ENCODE assay signal across 11 cellular contexts in genomic region chr14:30855345-30856037, GRCh38. TPM values are rescaled to one million over a fixed set of nuclear protein-coding genes. Genes with fewer than 3 reads are reported as not detected.
DNase-seq lines count a peak whose midpoint lies in the region; ATAC-seq lines count a peak whose summit lies in the region.
"Had no signal": no experiment of that assay in that cellular context is flagged by ENCODE, and none has a peak within 500 bp of the region (broad histone marks: within the 10 kb centered on the region; RNA-seq: fewer than 3 reads in every experiment).

No MANE protein-coding gene starts in this region.

- H3K27ac Mint-ChIP-seq in stimulated activated memory B cell treated with anti-CD40 and anti-IgM and Interleukin-4, amounts not matched to agents 10 μg/mL and 1 μg/mL and 100 μg/mL, for 72 hours, result peak overlapping the region; percentile 73

- H3K36me3 ChIP-seq in H7 (replicated peaks; ENCODE audit: control insufficient read depth, insufficient read depth, low read length), result no peaks in the 10 kb centered on the region

- no peaks in the 10 kb centered on the region for H3K36me3 Mint-ChIP-seq in stimulated activated memory B cell treated with anti-CD40 and anti-IgM and Interleukin-4, amounts not matched to agents 10 μg/mL and 1 μg/mL and 100 μg/mL, for 72 hours

- H3K27me3 ChIP-seq in H7 (ENCODE audit: control insufficient read depth, insufficient read depth, low read length), result no peaks in the 10 kb centered on the region

- H3K9me3 Mint-ChIP-seq in stimulated activated memory B cell treated with anti-CD40 and anti-IgM and Interleukin-4, amounts not matched to agents 10 μg/mL and 1 μg/mL and 100 μg/mL, for 72 hours, result no peaks in the 10 kb centered on the region

- H3K4me1 Mint-ChIP-seq in stimulated activated memory B cell treated with anti-CD40 and anti-IgM and Interleukin-4, amounts not matched to agents 10 μg/mL and 1 μg/mL and 100 μg/mL, for 72 hours, result peaks cover 33% of the 10 kb centered on the region

- peak; percentile 51 for ATAC-seq in GM21737 (IDR thresholded peaks at IDR 0.05; ENCODE audit: unreplicated experiment)
- peak; percentile 45 for ATAC-seq in HG03520 (IDR thresholded peaks at IDR 0.05; ENCODE audit: unreplicated experiment)
- peak; percentile 84 for ATAC-seq in stimulated activated memory B cell treated with anti-CD40 and anti-IgM and Interleukin-4, amounts not matched to agents 10 μg/mL and 1 μg/mL and 100 μg/mL, for 72 hours
- no peak for ATAC-seq in HG02884 (IDR thresholded peaks at IDR 0.05; ENCODE audit: unreplicated experiment)
- ATAC-seq: right cardiac atrium had no signal

- DNase-seq in activated T-cell treated with anti-CD3 and anti-CD28 coated beads for 48 hours (ENCODE audit: low read depth), result peak; percentile 4
- no peak for DNase-seq in activated T-cell treated with anti-CD3 and anti-CD28 coated beads, Interleukin-2, amount 50 U/mL, for 1 hour
- DNase-seq in activated CD4-positive, CD25-positive, alpha-beta regulatory T cell treated with anti-CD3 and anti-CD28 coated beads, Interleukin-2, amount 50 U/mL, for 72 hours, result no peak
- no peak for DNase-seq in H7
- DNase-seq: NCI-H146; right cardiac atrium; stimulated activated naive CD4-positive, alpha-beta T cell had no signal

- H3K4me3 Mint-ChIP-seq in stimulated activated memory B cell treated with anti-CD40 and anti-IgM and Interleukin-4, amounts not matched to agents 10 μg/mL and 1 μg/mL and 100 μg/mL, for 72 hours, result peak overlapping the region; percentile 23

- no peaks in the 10 kb centered on the region for H3K27me3 Mint-ChIP-seq in stimulated activated memory B cell treated with anti-CD40 and anti-IgM and Interleukin-4, amounts not matched to agents 10 μg/mL and 1 μg/mL and 100 μg/mL, for 72 hours

- H3K4me3 ChIP-seq in H7 (ENCODE audit: insufficient read depth, low read depth, low read length), result no peak overlapping the region

RNA-seq across cellular contexts. Expression of gene COCH, which starts 18.9 kb away (rescaled TPM):
- 9.4 and 11.4 TPM in 2 replicates for total RNA-seq in H7 (2014; rRNA removed; shearing (Covaris generic))
